ENCODE assay signal across 8 cellular contexts in the genomic region with DNA sequence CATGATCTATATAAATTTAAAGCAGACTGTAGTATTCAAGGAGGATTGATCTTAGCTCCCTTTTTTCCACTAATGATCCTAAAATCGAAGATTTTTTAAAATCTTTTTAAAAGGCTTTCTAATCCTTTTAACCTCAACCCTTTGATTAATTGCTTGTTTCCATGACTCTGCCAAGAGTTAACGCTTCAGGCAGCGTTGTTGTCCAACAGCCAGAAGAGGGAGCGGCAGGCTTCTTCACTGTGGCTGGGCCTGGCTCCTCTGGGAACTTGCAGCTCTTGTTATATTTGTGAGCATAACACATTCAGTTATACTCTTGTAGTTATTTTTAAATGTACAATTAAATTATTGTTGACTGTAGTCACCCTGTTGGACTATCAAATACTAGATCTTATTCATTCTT. TPM values are rescaled to one million over a fixed set of nuclear protein-coding genes. Genes with fewer than 3 reads are reported as not detected.
DNase-seq lines count a peak whose midpoint lies in the region; ATAC-seq and TF ChIP-seq lines count a peak whose summit lies in the region.

No MANE protein-coding gene starts in this region.

- H3K27ac ChIP-seq in Panc1 (ENCODE audit: low read length) = no peak overlapping the region
- peak overlapping the region; percentile 69 to 79 for H3K27ac ChIP-seq in esophagus (ENCODE audit: low read depth in 2 of 2, low read length in 1 of 2)
- peak overlapping the region; percentile 7 for H3K27ac ChIP-seq in muscle layer of colon (ENCODE audit: low read depth, low read length)

- POLR2A ChIA-PET in Panc1 (lab: Charles Lee) = no interaction called here

- H3K9ac ChIP-seq in muscle layer of colon (ENCODE audit: low read length) = no peak overlapping the region

- peak; percentile 65 for ATAC-seq in Panc1
- no peak for ATAC-seq in GM21717 (IDR thresholded peaks at IDR 0.05; ENCODE audit: unreplicated experiment)
- ATAC-seq in GM19463 (IDR thresholded peaks at IDR 0.05; ENCODE audit: unreplicated experiment) = no peak
- ATAC-seq in HG02588 (IDR thresholded peaks at IDR 0.05; ENCODE audit: unreplicated experiment) = no peak

- intact Hi-C loops in Panc1 (cut with micrococcal nuclease; ENCODE audit: unreplicated experiment) = no loop called here

- H3K4me3 ChIP-seq in Panc1 (ENCODE audit: low read depth in 2 of 2, low read length in 2 of 2) = no peak overlapping the region
- H3K4me3 ChIP-seq in esophagus (ENCODE audit: low read depth in 1 of 2, low read length in 2 of 2) = no peak overlapping the region
- H3K4me3 ChIP-seq in muscle layer of colon (ENCODE audit: low read depth in 1 of 2, low read length in 2 of 2) = no peak overlapping the region

- in situ Hi-C loops in Panc1 (cut with HindIII; ENCODE audit: low pct_unique_long_range_greater_than_20kb, low sequenced_read_pairs) = no loop called here

- CTCF ChIA-PET in Panc1 (lab: Charles Lee) = interaction anchor here (0.8 kb wide), 1 partner anchor 110 kb away, joined by 6 read pairs; no protein-coding TSS in a partner anchor

- no peaks in the 10 kb centered on the region for H3K4me1 ChIP-seq in Panc1 (ENCODE audit: control insufficient read depth, insufficient read depth, low read length)
- H3K4me1 ChIP-seq in esophagus (ENCODE audit: control insufficient read depth in 2 of 2, insufficient read depth in 2 of 2, low read length in 1 of 2) = peaks cover 3 to 7% of the 10 kb centered on the region in 2 donors
- H3K4me1 ChIP-seq in muscle layer of colon (ENCODE audit: insufficient read depth, low read length) = peaks cover 17% of the 10 kb centered on the region

- 15 to 35% methylated on average over 4 of the region's 4 CpGs for WGBS in esophagus, 2 donors

- H3K27me3 ChIP-seq in Panc1 (ENCODE audit: control insufficient read depth, insufficient read depth, low read length) (no peaks in the 10 kb centered on the region), esophagus (ENCODE audit: control insufficient read depth in 1 of 2, insufficient read depth in 2 of 2, low read length in 2 of 2) (no peaks in the 10 kb centered on the region), muscle layer of colon (ENCODE audit: control insufficient read depth in 1 of 2, insufficient read depth in 2 of 2, low read length in 2 of 2) (no peaks in the 10 kb centered on the region)

- H3K36me3 ChIP-seq in Panc1 (ENCODE audit: control insufficient read depth, insufficient read depth, low read length) = peaks cover 6% of the 10 kb centered on the region
- H3K36me3 ChIP-seq in esophagus (ENCODE audit: control insufficient read depth in 2 of 2, insufficient read depth in 2 of 2, low read length in 1 of 2) = peaks cover 12 to 13% of the 10 kb centered on the region in 2 donors
- peaks cover 37% of the 10 kb centered on the region for H3K36me3 ChIP-seq in muscle layer of colon (ENCODE audit: insufficient read depth, low read length)

- no peak for TF ChIP-seq CTCF in Panc1 (IDR thresholded peaks at IDR 0.05)

- BruUV-seq in Panc1 (replicated peaks; lab: Mats Ljungman, UMichigan) = no TSS peak

- H3K9me3 ChIP-seq in Panc1 (ENCODE audit: control insufficient read depth, insufficient read depth, low read depth, low read length) (no peaks in the 10 kb centered on the region), esophagus (ENCODE audit: control insufficient read depth in 2 of 2, insufficient read depth in 1 of 2, low read depth in 1 of 2, low read length in 1 of 2) (no peaks in the 10 kb centered on the region), muscle layer of colon (ENCODE audit: low read length) (no peaks in the 10 kb centered on the region)

- DNase-seq in GM03348 (ENCODE audit: low spot score) = peak; percentile 74
- no peak for DNase-seq in Panc1 (ENCODE audit: low read depth, low spot score)
- DNase-seq in LoVo (ENCODE audit: low spot score) = no peak

RNA-seq across cellular contexts. Expression of gene CRCP, which starts 26.3 kb away (rescaled TPM):
- 46.4 TPM for total RNA-seq in Panc1 (2021; ENCODE audit: unreplicated experiment)
- 29.0 TPM for polyA plus RNA-seq in Panc1 (2012; ENCODE audit: insufficient read length)
- 10 to 100 TPM; 14.5 to 19.5 TPM for polyA plus RNA-seq in esophagus
